Comparison of ENCODE assay signal across 24 cellular contexts in genomic region chrX:3504916-3505315, GRCh38.
"Had no signal": no experiment of that assay in that cellular context is flagged by ENCODE, and none has a peak within 500 bp of the region (broad histone marks: within the 10 kb centered on the region; RNA-seq: fewer than 3 reads in every experiment).

No MANE protein-coding gene starts in this region.

- H3K4me3 ChIP-seq: MG63, SJSA1, SK-N-MC had no signal

- H3K4me1 ChIP-seq: SJSA1 had no signal

- H3K9me3 ChIP-seq: MG63, SJSA1 had no signal

- H3K36me3 ChIP-seq: MG63, SJSA1 had no signal

- H3K27me3 ChIP-seq: MG63, SJSA1 had no signal

- ATAC-seq: HepG2 had no signal

- DNase-seq: IMR-90, Karpas-422, KG1, MG63, NCI-H1092, NCI-H1105 treated with DMSO at 0.1 percent for 48 hours, NCI-H1417 treated with DMSO at 0.1 percent for 48 hours, NCI-H146, NCI-H187, NCI-H2029, NCI-H2081 treated with DMSO at 0.1 percent for 48 hours, NCI-H2171, NCI-H226, NCI-H446, NCI-H510A, NCI-H524 treated with DMSO at 0.1 percent for 48 hours, NCI-H69, NCI-H774, Right ventricle myocardium superior, RPMI8226, SIG-M5 had no signal

- H3K27ac ChIP-seq: SJSA1, SK-N-MC had no signal
